ENCODE assay signal across 8 cellular contexts in genomic region chr6:13302751-13303667, GRCh38. TPM values are rescaled to one million over a fixed set of nuclear protein-coding genes. Genes with fewer than 3 reads are reported as not detected.
A peak's percentile ranks its signal among the peaks of the same experiment; 100 is the strongest.
DNase-seq lines count a peak whose midpoint lies in the region; ATAC-seq, FAIRE-seq and TF ChIP-seq lines count a peak whose summit lies in the region.

No MANE protein-coding gene starts in this region.

- ATAC-seq in HG03280 (IDR thresholded peaks at IDR 0.05; ENCODE audit: unreplicated experiment) (peak; percentile 70), left lobe of liver (peak; percentile 58)

- no peak overlapping the region; the same call in 1 of the 2 replicates for H3K4me3 ChIP-seq in BLaER1
- no peak overlapping the region for H3K4me3 ChIP-seq in bronchial epithelial cell (ENCODE audit: low read depth, low read length)

- peak; percentile 28 for TF ChIP-seq POLR2A in GM19193 (IDR thresholded peaks at IDR 0.05; ENCODE audit: extremely low read depth, insufficient read depth, insufficient read length)

- CTCF ChIA-PET in HEK293T (lab: Yijun Ruan, JAX): no interaction called here

- POLR2A ChIA-PET in HEK293T (lab: Yijun Ruan, JAX): no interaction called here

- no peaks in the 10 kb centered on the region for H3K9me3 ChIP-seq in BLaER1

- no peaks in the 10 kb centered on the region for H3K27me3 ChIP-seq in BLaER1
- H3K27me3 ChIP-seq in bronchial epithelial cell (ENCODE audit: control insufficient read depth, insufficient read depth, low read length): no peaks in the 10 kb centered on the region

- DNase-seq in SKM-1 (lab: John Stamatoyannopoulos, UW; ENCODE audit: unreplicated experiment): peak; percentile 93
- peak; percentile 99 for DNase-seq in bronchial epithelial cell (ENCODE audit: low read depth)
- DNase-seq in left lobe of liver (ENCODE audit: low spot score): peak; percentile 58
- peak; percentile 61 for DNase-seq in stimulated activated CD4-positive, alpha-beta T cell treated with anti-CD3 and anti-CD28 coated beads, Interleukin-4, amount 100 ng/mL, for 24 hours
- DNase-seq in HEK293T (ENCODE audit: extremely low spot score): no peak

- H4K20me1 ChIP-seq in BLaER1: no peaks in the 10 kb centered on the region

- no peak for FAIRE-seq in bronchial epithelial cell (lab: Jason Lieb, UNC)

- peak overlapping the region; percentile 82 for H3K9ac ChIP-seq in BLaER1

- peaks cover 84% of the 10 kb centered on the region for H3K4me1 ChIP-seq in BLaER1

- H3K4me2 ChIP-seq in BLaER1: peak overlapping the region; percentile 90

- H3K36me3 ChIP-seq in BLaER1 (peaks cover 63% of the 10 kb centered on the region), bronchial epithelial cell (ENCODE audit: control insufficient read depth, insufficient read depth, low read length) (peaks cover 7% of the 10 kb centered on the region)

- no peak for TF ChIP-seq CTCF in bronchial epithelial cell (IDR thresholded peaks at IDR 0.05; ENCODE audit: insufficient read depth, low read length, severe bottlenecking)

- peak overlapping the region; percentile 97 for H3K27ac ChIP-seq in BLaER1

TF ChIP-seq in HEK293T, 16 proteins besides CTCF, POLR2A, EP300 and RAD21:
- TF ChIP-seq FOXA1 (IDR thresholded peaks at IDR 0.05) (no peak), LEF1 (IDR thresholded peaks at IDR 0.05; ENCODE audit: borderline replicate concordance) (no peak), ELF4 (IDR thresholded peaks at IDR 0.05) (no peak), HDGF (IDR thresholded peaks at IDR 0.05; ENCODE audit: borderline replicate concordance) (no peak), SUZ12 (IDR thresholded peaks at IDR 0.05) (no peak), BHLHE40 (IDR thresholded peaks at IDR 0.05; ENCODE audit: borderline replicate concordance) (no peak), ZNF384 (IDR thresholded peaks at IDR 0.05) (no peak), ARNT (IDR thresholded peaks at IDR 0.05) (no peak)
- TF ChIP-seq, protein P1, sequence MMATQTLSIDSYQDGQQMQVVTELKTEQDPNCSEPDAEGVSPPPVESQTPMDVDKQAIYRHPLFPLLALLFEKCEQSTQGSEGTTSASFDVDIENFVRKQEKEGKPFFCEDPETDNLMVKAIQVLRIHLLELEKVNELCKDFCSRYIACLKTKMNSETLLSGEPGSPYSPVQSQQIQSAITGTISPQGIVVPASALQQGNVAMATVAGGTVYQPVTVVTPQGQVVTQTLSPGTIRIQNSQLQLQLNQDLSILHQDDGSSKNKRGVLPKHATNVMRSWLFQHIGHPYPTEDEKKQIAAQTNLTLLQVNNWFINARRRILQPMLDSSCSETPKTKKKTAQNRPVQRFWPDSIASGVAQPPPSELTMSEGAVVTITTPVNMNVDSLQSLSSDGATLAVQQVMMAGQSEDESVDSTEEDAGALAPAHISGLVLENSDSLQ (IDR thresholded peaks at IDR 0.05): no peak

RNA-seq across cellular contexts. Expression of gene TBC1D7, which starts 25.3 kb away (rescaled TPM):
- total RNA-seq in bronchial epithelial cell (34.4 and 44.5 TPM in 2 replicates), left lobe of liver (10.4 TPM)
